1 cellular context compared by ENCODE assay signal in the genomic region with DNA sequence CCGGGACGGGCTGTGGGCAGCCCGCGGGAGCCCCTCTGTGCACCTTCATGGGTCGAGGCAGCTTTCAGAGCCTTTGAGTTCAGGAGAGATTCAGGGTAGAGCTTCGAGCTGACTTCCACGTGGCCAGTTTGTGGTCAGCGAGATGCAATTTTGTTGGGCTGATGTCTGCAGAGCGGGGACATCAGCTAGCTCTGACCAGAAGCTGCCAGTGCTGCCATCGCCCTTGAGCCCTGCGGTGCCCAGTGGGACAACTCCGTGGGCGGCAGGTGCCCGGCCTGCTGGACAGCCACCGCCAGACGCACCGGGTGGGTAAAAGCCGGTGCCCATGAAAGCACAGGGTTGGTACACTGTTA.
TF ChIP-seq lines count a peak whose summit lies in the region.

No MANE protein-coding gene starts in this region.

TF ChIP-seq in K562, 482 proteins besides CTCF, POLR2A, EP300 and RAD21 (continued from another document and continues in another):
- TF ChIP-seq, protein P1, sequence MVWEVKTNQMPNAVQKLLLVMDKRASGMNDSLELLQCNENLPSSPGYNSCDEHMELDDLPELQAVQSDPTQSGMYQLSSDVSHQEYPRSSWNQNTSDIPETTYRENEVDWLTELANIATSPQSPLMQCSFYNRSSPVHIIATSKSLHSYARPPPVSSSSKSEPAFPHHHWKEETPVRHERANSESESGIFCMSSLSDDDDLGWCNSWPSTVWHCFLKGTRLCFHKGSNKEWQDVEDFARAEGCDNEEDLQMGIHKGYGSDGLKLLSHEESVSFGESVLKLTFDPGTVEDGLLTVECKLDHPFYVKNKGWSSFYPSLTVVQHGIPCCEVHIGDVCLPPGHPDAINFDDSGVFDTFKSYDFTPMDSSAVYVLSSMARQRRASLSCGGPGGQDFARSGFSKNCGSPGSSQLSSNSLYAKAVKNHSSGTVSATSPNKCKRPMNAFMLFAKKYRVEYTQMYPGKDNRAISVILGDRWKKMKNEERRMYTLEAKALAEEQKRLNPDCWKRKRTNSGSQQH (CRISPR knock-in tag; IDR thresholded peaks at IDR 0.05) = no peak
- TF ChIP-seq, protein P2, sequence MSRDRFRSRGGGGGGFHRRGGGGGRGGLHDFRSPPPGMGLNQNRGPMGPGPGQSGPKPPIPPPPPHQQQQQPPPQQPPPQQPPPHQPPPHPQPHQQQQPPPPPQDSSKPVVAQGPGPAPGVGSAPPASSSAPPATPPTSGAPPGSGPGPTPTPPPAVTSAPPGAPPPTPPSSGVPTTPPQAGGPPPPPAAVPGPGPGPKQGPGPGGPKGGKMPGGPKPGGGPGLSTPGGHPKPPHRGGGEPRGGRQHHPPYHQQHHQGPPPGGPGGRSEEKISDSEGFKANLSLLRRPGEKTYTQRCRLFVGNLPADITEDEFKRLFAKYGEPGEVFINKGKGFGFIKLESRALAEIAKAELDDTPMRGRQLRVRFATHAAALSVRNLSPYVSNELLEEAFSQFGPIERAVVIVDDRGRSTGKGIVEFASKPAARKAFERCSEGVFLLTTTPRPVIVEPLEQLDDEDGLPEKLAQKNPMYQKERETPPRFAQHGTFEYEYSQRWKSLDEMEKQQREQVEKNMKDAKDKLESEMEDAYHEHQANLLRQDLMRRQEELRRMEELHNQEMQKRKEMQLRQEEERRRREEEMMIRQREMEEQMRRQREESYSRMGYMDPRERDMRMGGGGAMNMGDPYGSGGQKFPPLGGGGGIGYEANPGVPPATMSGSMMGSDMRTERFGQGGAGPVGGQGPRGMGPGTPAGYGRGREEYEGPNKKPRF (IDR thresholded peaks at IDR 0.05; ENCODE audit: low read depth, low read length) = no peak
- TF ChIP-seq, protein P3, sequence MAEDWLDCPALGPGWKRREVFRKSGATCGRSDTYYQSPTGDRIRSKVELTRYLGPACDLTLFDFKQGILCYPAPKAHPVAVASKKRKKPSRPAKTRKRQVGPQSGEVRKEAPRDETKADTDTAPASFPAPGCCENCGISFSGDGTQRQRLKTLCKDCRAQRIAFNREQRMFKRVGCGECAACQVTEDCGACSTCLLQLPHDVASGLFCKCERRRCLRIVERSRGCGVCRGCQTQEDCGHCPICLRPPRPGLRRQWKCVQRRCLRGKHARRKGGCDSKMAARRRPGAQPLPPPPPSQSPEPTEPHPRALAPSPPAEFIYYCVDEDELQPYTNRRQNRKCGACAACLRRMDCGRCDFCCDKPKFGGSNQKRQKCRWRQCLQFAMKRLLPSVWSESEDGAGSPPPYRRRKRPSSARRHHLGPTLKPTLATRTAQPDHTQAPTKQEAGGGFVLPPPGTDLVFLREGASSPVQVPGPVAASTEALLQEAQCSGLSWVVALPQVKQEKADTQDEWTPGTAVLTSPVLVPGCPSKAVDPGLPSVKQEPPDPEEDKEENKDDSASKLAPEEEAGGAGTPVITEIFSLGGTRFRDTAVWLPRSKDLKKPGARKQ (CRISPR knock-in tag; IDR thresholded peaks at IDR 0.05) = no peak
- TF ChIP-seq, protein P4, sequence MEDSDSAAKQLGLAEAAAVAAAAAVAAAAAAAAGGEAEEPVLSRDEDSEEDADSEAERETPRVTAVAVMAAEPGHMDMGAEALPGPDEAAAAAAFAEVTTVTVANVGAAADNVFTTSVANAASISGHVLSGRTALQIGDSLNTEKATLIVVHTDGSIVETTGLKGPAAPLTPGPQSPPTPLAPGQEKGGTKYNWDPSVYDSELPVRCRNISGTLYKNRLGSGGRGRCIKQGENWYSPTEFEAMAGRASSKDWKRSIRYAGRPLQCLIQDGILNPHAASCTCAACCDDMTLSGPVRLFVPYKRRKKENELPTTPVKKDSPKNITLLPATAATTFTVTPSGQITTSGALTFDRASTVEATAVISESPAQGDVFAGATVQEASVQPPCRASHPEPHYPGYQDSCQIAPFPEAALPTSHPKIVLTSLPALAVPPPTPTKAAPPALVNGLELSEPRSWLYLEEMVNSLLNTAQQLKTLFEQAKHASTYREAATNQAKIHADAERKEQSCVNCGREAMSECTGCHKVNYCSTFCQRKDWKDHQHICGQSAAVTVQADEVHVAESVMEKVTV (CRISPR knock-in tag; IDR thresholded peaks at IDR 0.05) = no peak
- TF ChIP-seq, protein P5, sequence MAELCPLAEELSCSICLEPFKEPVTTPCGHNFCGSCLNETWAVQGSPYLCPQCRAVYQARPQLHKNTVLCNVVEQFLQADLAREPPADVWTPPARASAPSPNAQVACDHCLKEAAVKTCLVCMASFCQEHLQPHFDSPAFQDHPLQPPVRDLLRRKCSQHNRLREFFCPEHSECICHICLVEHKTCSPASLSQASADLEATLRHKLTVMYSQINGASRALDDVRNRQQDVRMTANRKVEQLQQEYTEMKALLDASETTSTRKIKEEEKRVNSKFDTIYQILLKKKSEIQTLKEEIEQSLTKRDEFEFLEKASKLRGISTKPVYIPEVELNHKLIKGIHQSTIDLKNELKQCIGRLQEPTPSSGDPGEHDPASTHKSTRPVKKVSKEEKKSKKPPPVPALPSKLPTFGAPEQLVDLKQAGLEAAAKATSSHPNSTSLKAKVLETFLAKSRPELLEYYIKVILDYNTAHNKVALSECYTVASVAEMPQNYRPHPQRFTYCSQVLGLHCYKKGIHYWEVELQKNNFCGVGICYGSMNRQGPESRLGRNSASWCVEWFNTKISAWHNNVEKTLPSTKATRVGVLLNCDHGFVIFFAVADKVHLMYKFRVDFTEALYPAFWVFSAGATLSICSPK (IDR thresholded peaks at IDR 0.05; ENCODE audit: borderline replicate concordance) = no peak
- TF ChIP-seq RNF2 (IDR thresholded peaks at IDR 0.05) = no peak
- peak in 1 of 2 experiments; percentile 64; a peak in 2 of 4 replicates for TF ChIP-seq HDAC1 (IDR thresholded peaks at IDR 0.05)
- TF ChIP-seq, protein P6, sequence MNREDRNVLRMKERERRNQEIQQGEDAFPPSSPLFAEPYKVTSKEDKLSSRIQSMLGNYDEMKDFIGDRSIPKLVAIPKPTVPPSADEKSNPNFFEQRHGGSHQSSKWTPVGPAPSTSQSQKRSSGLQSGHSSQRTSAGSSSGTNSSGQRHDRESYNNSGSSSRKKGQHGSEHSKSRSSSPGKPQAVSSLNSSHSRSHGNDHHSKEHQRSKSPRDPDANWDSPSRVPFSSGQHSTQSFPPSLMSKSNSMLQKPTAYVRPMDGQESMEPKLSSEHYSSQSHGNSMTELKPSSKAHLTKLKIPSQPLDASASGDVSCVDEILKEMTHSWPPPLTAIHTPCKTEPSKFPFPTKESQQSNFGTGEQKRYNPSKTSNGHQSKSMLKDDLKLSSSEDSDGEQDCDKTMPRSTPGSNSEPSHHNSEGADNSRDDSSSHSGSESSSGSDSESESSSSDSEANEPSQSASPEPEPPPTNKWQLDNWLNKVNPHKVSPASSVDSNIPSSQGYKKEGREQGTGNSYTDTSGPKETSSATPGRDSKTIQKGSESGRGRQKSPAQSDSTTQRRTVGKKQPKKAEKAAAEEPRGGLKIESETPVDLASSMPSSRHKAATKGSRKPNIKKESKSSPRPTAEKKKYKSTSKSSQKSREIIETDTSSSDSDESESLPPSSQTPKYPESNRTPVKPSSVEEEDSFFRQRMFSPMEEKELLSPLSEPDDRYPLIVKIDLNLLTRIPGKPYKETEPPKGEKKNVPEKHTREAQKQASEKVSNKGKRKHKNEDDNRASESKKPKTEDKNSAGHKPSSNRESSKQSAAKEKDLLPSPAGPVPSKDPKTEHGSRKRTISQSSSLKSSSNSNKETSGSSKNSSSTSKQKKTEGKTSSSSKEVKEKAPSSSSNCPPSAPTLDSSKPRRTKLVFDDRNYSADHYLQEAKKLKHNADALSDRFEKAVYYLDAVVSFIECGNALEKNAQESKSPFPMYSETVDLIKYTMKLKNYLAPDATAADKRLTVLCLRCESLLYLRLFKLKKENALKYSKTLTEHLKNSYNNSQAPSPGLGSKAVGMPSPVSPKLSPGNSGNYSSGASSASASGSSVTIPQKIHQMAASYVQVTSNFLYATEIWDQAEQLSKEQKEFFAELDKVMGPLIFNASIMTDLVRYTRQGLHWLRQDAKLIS (CRISPR knock-in tag; IDR thresholded peaks at IDR 0.05) = peak; percentile 40
- TF ChIP-seq, protein P7, sequence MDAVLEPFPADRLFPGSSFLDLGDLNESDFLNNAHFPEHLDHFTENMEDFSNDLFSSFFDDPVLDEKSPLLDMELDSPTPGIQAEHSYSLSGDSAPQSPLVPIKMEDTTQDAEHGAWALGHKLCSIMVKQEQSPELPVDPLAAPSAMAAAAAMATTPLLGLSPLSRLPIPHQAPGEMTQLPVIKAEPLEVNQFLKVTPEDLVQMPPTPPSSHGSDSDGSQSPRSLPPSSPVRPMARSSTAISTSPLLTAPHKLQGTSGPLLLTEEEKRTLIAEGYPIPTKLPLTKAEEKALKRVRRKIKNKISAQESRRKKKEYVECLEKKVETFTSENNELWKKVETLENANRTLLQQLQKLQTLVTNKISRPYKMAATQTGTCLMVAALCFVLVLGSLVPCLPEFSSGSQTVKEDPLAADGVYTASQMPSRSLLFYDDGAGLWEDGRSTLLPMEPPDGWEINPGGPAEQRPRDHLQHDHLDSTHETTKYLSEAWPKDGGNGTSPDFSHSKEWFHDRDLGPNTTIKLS (IDR thresholded peaks at IDR 0.05; ENCODE audit: borderline replicate concordance, low read depth) = peak; percentile 65; the same call in 1 of the 2 replicates
- TF ChIP-seq SETDB1 (IDR thresholded peaks at IDR 0.05; ENCODE audit: low read length) = no peak
- TF ChIP-seq BDP1 (IDR thresholded peaks at IDR 0.05; ENCODE audit: insufficient read depth, insufficient read length) = no peak
- TF ChIP-seq, protein P8, sequence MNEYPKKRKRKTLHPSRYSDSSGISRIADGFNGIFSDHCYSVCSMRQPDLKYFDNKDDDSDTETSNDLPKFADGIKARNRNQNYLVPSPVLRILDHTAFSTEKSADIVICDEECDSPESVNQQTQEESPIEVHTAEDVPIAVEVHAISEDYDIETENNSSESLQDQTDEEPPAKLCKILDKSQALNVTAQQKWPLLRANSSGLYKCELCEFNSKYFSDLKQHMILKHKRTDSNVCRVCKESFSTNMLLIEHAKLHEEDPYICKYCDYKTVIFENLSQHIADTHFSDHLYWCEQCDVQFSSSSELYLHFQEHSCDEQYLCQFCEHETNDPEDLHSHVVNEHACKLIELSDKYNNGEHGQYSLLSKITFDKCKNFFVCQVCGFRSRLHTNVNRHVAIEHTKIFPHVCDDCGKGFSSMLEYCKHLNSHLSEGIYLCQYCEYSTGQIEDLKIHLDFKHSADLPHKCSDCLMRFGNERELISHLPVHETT (CRISPR knock-in tag; conservative IDR thresholded peaks at IDR 0.05 in 1 of 2, IDR thresholded peaks at IDR 0.05 in 1 of 2) = peak in 1 of 2 experiments; percentile 10; a peak in 1 of 4 replicates
- TF ChIP-seq YBX1 (IDR thresholded peaks at IDR 0.05) = no peak
- no peak for TF ChIP-seq DIDO1 (tag; IDR thresholded peaks at IDR 0.05; ENCODE audit: low read depth)
- no peak for TF ChIP-seq ZNF586 (CRISPR knock-in tag; conservative IDR thresholded peaks at IDR 0.05)
- no peak for TF ChIP-seq CTBP1 (IDR thresholded peaks at IDR 0.05; ENCODE audit: borderline replicate concordance)
- TF ChIP-seq CREM (IDR thresholded peaks at IDR 0.05; ENCODE audit: low read depth) = no peak
- TF ChIP-seq LARP7 (IDR thresholded peaks at IDR 0.05) = no peak
- TF ChIP-seq RFX7 (CRISPR knock-in tag; IDR thresholded peaks at IDR 0.05) = no peak
- TF ChIP-seq, protein P9, sequence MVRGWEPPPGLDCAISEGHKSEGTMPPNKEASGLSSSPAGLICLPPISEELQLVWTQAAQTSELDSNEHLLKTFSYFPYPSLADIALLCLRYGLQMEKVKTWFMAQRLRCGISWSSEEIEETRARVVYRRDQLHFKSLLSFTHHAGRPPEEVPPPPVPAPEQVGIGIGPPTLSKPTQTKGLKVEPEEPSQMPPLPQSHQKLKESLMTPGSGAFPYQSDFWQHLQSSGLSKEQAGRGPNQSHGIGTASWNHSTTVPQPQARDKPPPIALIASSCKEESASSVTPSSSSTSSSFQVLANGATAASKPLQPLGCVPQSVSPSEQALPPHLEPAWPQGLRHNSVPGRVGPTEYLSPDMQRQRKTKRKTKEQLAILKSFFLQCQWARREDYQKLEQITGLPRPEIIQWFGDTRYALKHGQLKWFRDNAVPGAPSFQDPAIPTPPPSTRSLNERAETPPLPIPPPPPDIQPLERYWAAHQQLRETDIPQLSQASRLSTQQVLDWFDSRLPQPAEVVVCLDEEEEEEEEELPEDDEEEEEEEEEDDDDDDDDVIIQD (CRISPR knock-in tag; IDR thresholded peaks at IDR 0.05) = no peak
- TF ChIP-seq ZNF79 (CRISPR knock-in tag; IDR thresholded peaks at IDR 0.05; ENCODE audit: low read depth) = no peak
- TF ChIP-seq, protein P10, sequence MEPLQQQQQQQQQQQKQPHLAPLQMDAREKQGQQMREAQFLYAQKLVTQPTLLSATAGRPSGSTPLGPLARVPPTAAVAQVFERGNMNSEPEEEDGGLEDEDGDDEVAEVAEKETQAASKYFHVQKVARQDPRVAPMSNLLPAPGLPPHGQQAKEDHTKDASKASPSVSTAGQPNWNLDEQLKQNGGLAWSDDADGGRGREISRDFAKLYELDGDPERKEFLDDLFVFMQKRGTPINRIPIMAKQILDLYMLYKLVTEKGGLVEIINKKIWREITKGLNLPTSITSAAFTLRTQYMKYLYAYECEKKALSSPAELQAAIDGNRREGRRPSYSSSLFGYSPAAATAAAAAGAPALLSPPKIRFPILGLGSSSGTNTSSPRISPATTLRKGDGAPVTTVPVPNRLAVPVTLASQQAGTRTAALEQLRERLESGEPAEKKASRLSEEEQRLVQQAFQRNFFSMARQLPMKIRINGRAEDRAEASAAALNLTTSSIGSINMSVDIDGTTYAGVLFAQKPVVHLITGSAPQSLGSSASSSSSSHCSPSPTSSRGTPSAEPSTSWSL (CRISPR knock-in tag; IDR thresholded peaks at IDR 0.05; ENCODE audit: borderline replicate concordance) = no peak
- no peak for TF ChIP-seq GTF2F1 (IDR thresholded peaks at IDR 0.05; ENCODE audit: low read depth, low read length)
- no peak for TF ChIP-seq FOXK2 (conservative IDR thresholded peaks at IDR 0.05 in 1 of 2, IDR thresholded peaks at IDR 0.05 in 1 of 2; ENCODE audit: low read depth in 2 of 2)
- TF ChIP-seq, protein P11, sequence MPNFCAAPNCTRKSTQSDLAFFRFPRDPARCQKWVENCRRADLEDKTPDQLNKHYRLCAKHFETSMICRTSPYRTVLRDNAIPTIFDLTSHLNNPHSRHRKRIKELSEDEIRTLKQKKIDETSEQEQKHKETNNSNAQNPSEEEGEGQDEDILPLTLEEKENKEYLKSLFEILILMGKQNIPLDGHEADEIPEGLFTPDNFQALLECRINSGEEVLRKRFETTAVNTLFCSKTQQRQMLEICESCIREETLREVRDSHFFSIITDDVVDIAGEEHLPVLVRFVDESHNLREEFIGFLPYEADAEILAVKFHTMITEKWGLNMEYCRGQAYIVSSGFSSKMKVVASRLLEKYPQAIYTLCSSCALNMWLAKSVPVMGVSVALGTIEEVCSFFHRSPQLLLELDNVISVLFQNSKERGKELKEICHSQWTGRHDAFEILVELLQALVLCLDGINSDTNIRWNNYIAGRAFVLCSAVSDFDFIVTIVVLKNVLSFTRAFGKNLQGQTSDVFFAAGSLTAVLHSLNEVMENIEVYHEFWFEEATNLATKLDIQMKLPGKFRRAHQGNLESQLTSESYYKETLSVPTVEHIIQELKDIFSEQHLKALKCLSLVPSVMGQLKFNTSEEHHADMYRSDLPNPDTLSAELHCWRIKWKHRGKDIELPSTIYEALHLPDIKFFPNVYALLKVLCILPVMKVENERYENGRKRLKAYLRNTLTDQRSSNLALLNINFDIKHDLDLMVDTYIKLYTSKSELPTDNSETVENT (CRISPR knock-in tag; IDR thresholded peaks at IDR 0.05) = no peak
- no peak for TF ChIP-seq TAF1 (IDR thresholded peaks at IDR 0.05; ENCODE audit: control insufficient read depth, extremely low read depth, insufficient read depth, low read length, severe bottlenecking)
- TF ChIP-seq MIER1 (IDR thresholded peaks at IDR 0.05; ENCODE audit: low read depth) = no peak
- no peak for TF ChIP-seq PYGO2 (tag; IDR thresholded peaks at IDR 0.05)
- TF ChIP-seq POU5F1 (IDR thresholded peaks at IDR 0.05; ENCODE audit: borderline replicate concordance, low read depth, low read length, partially characterized antibody) = no peak
